In genomic region chr10:112296908-112297331, GRCh38 we compare ENCODE assay signal across 17 cellular contexts. TPM values are rescaled to one million over a fixed set of nuclear protein-coding genes. Genes with fewer than 3 reads are reported as not detected.
"Had no signal": no experiment of that assay in that cellular context is flagged by ENCODE, and none has a peak within 500 bp of the region (broad histone marks: within the 10 kb centered on the region; RNA-seq: fewer than 3 reads in every experiment).

No MANE protein-coding gene starts in this region.

- H3K27ac Mint-ChIP-seq: activated CD4-positive, alpha-beta memory T cell treated with anti-CD3 and anti-CD28 coated beads, Interleukin-2, amount 10 ng/mL, durations not matched to agents 7 days and 5 days; activated T-cell treated with anti-CD3 and anti-CD28 coated beads, Interleukin-2, amount 50 U/mL, for 72 hours; natural killer cell had no signal

- H3K27ac ChIP-seq: psoas muscle, suprapubic skin had no signal

- H3K4me1 Mint-ChIP-seq: activated CD4-positive, alpha-beta memory T cell treated with anti-CD3 and anti-CD28 coated beads, Interleukin-2, amount 10 ng/mL, durations not matched to agents 7 days and 5 days; natural killer cell had no signal

- H3K4me1 ChIP-seq: suprapubic skin had no signal

- H3K36me3 ChIP-seq: sigmoid colon, suprapubic skin had no signal

- H3K27me3 ChIP-seq: sigmoid colon had no signal

- H3K36me3 Mint-ChIP-seq: natural killer cell had no signal

- H3K9me3 ChIP-seq: mucosa of descending colon, psoas muscle, sigmoid colon, suprapubic skin had no signal

- ATAC-seq: activated T-cell treated with anti-CD3 and anti-CD28 coated beads, Interleukin-2, amount 50 U/mL, for 72 hours; mucosa of descending colon; natural killer cell had no signal

- H3K4me3 ChIP-seq: coronary artery, mucosa of descending colon, psoas muscle, sigmoid colon, suprapubic skin had no signal

- H3K4me3 Mint-ChIP-seq: activated CD4-positive, alpha-beta memory T cell treated with anti-CD3 and anti-CD28 coated beads, Interleukin-2, amount 10 ng/mL, durations not matched to agents 7 days and 5 days; activated T-cell treated with anti-CD3 and anti-CD28 coated beads, Interleukin-2, amount 50 U/mL, for 72 hours; natural killer cell had no signal

- DNase-seq: activated CD4-positive, alpha-beta memory T cell treated with anti-CD3 and anti-CD28 coated beads, Interleukin-2, amount 10 ng/mL, durations not matched to agents 7 days and 5 days; activated CD8-positive, alpha-beta memory T cell treated with anti-CD3 and anti-CD28 coated beads, Interleukin-2, amount 50 U/mL, for 4 hours; activated T-cell treated with anti-CD3 and anti-CD28 coated beads, Interleukin-2, amount 50 U/mL, for 72 hours; effector CD8-positive, alpha-beta T cell; kidney glomerular epithelial cell; mammary epithelial cell; mucosa of descending colon; natural killer cell; occipital lobe; psoas muscle; sigmoid colon; stimulated activated CD4-positive, alpha-beta T cell treated with anti-CD3 and anti-CD28 coated beads, Interleukin-12 subunit alpha, Interleukin-12 subunit beta, amount 100 ng/mL, for 4 hours; stimulated activated naive CD4-positive, alpha-beta T cell; T1000 had no signal

- H3K9me3 Mint-ChIP-seq: activated CD4-positive, alpha-beta memory T cell treated with anti-CD3 and anti-CD28 coated beads, Interleukin-2, amount 10 ng/mL, durations not matched to agents 7 days and 5 days; activated T-cell treated with anti-CD3 and anti-CD28 coated beads, Interleukin-2, amount 50 U/mL, for 72 hours; natural killer cell had no signal

RNA-seq across cellular contexts. Expression of gene TECTB, which starts 13.7 kb away (rescaled TPM):
- total RNA-seq: activated CD4-positive, alpha-beta memory T cell treated with anti-CD3 and anti-CD28 coated beads, Interleukin-2, amount 10 ng/mL, durations not matched to agents 7 days and 5 days; activated T-cell treated with anti-CD3 and anti-CD28 coated beads, Interleukin-2, amount 50 U/mL, for 72 hours; mammary epithelial cell; mucosa of descending colon; natural killer cell; psoas muscle; sigmoid colon; suprapubic skin; urinary bladder had no signal
- polyA plus RNA-seq: mammary epithelial cell, psoas muscle, sigmoid colon, urinary bladder had no signal
